16 cellular contexts compared by ENCODE assay signal in genomic region chr1:61434276-61434675, GRCh38.
DNase-seq lines count a peak whose midpoint lies in the region; ATAC-seq, FAIRE-seq and TF ChIP-seq lines count a peak whose summit lies in the region.
"Had no signal": no experiment of that assay in that cellular context is flagged by ENCODE, and none has a peak within 500 bp of the region (broad histone marks: within the 10 kb centered on the region; RNA-seq: fewer than 3 reads in every experiment).

No MANE protein-coding gene starts in this region.

- DNase-seq in activated T-cell treated with anti-CD3 and anti-CD28 coated beads, Interleukin-2, amount 50 U/mL, for 4 hours = no peak
- DNase-seq in activated T-cell treated with anti-CD3 and anti-CD28 coated beads, Interleukin-2, amount 50 U/mL, for 48 hours = no peak
- peak; percentile 16 for DNase-seq in RKO (ENCODE audit: low spot score)
- peak; percentile 72 for DNase-seq in urothelium cell line (ENCODE audit: low spot score)
- DNase-seq in activated effector memory CD4-positive, alpha-beta T cell treated with Interleukin-2 at 50 U/mL for 16 hours = no peak
- DNase-seq in stimulated activated CD4-positive, alpha-beta T cell treated with anti-CD3 and anti-CD28 coated beads, Interleukin-2, amount 100 ng/mL, for 48 hours = no peak
- no peak for DNase-seq in activated CD8-positive, alpha-beta memory T cell treated with anti-CD3 and anti-CD28 coated beads, Interleukin-2, amount 50 U/mL, for 4 hours
- DNase-seq: activated CD8-positive, alpha-beta memory T cell treated with anti-CD3 and anti-CD28 coated beads, Interleukin-2, amount 50 U/mL, for 48 hours; CD8-positive, alpha-beta memory T cell; cortex of kidney; NCI-H1048; OCI-M1 had no signal

- no peaks in the 10 kb centered on the region for H3K4me1 Mint-ChIP-seq in activated T-cell treated with anti-CD3 and anti-CD28 coated beads, Interleukin-2, amount 50 U/mL, for 4 hours (ENCODE audit: low read depth)
- H3K4me1 Mint-ChIP-seq: CD8-positive, alpha-beta memory T cell had no signal

- no peak for TF ChIP-seq CTCF in gastroesophageal sphincter (IDR thresholded peaks at IDR 0.05)

- H3K36me3 ChIP-seq in gastroesophageal sphincter = peaks cover 0 to 9% of the 10 kb centered on the region in 2 donors
- H3K36me3 ChIP-seq: neutrophil had no signal

- no peaks in the 10 kb centered on the region for H3K36me3 Mint-ChIP-seq in activated T-cell treated with anti-CD3 and anti-CD28 coated beads, Interleukin-2, amount 50 U/mL, for 4 hours (ENCODE audit: insufficient read depth)

- peaks cover 4 to 65% (median 9%) of the 10 kb centered on the region in 3 donors for H3K4me1 ChIP-seq in gastroesophageal sphincter

- no peak overlapping the region for H3K4me3 ChIP-seq in gastroesophageal sphincter
- H3K4me3 ChIP-seq: skin epidermis had no signal

- TF ChIP-seq POLR2A in gastroesophageal sphincter (IDR thresholded peaks at IDR 0.05) = no peak

- peak; percentile 37 to 50 for ATAC-seq in activated T-cell treated with anti-CD3 and anti-CD28 coated beads, Interleukin-2, amount 50 U/mL, for 4 hours
- ATAC-seq in gastroesophageal sphincter = no peak

- no peak for FAIRE-seq in urothelium cell line (lab: Jason Lieb, UNC)
- FAIRE-seq: G401.6 had no signal

- no peaks in the 10 kb centered on the region for H3K27me3 Mint-ChIP-seq in activated T-cell treated with anti-CD3 and anti-CD28 coated beads, Interleukin-2, amount 50 U/mL, for 4 hours (ENCODE audit: low read depth)

- 37 to 68% methylated on average over 5 of the region's 5 CpGs for WGBS in gastroesophageal sphincter (ENCODE audit: low coverage in 1 of 2), 2 donors

- H3K9me3 ChIP-seq in gastroesophageal sphincter = no peaks in the 10 kb centered on the region
- H3K9me3 ChIP-seq: neutrophil had no signal

- H3K4me3 Mint-ChIP-seq in activated T-cell treated with anti-CD3 and anti-CD28 coated beads, Interleukin-2, amount 50 U/mL, for 4 hours = no peak overlapping the region
- H3K4me3 Mint-ChIP-seq: CD8-positive, alpha-beta memory T cell had no signal

- H3K27ac ChIP-seq in gastroesophageal sphincter = peak overlapping the region in 3 of 4 donors; percentile 14 to 35 (median 28)
- H3K27ac ChIP-seq: neutrophil, skin epidermis had no signal

- H3K27me3 ChIP-seq in gastroesophageal sphincter = no peaks in the 10 kb centered on the region
- H3K27me3 ChIP-seq: neutrophil had no signal

- no peaks in the 10 kb centered on the region for H3K9me3 Mint-ChIP-seq in activated T-cell treated with anti-CD3 and anti-CD28 coated beads, Interleukin-2, amount 50 U/mL, for 4 hours
- H3K9me3 Mint-ChIP-seq: CD8-positive, alpha-beta memory T cell had no signal

- TF ChIP-seq EP300 in gastroesophageal sphincter (IDR thresholded peaks at IDR 0.05) = no peak

Comparison
In these comparisons a context has a peak if more than half of its experiments do, and no peak if none do; other contexts are left out.
1. DNase-seq: peak in RKO (single experiment) and urothelium cell line (single experiment); none in activated T-cell treated with anti-CD3 and anti-CD28 coated beads, Interleukin-2, amount 50 U/mL, for 4 hours (single experiment), activated T-cell treated with anti-CD3 and anti-CD28 coated beads, Interleukin-2, amount 50 U/mL, for 48 hours (0 of 2), activated effector memory CD4-positive, alpha-beta T cell treated with Interleukin-2 at 50 U/mL for 16 hours (single experiment), stimulated activated CD4-positive, alpha-beta T cell treated with anti-CD3 and anti-CD28 coated beads, Interleukin-2, amount 100 ng/mL, for 48 hours (0 of 2) and activated CD8-positive, alpha-beta memory T cell treated with anti-CD3 and anti-CD28 coated beads, Interleukin-2, amount 50 U/mL, for 4 hours (single experiment).